8 cellular contexts compared by ENCODE assay signal in the genomic region with DNA sequence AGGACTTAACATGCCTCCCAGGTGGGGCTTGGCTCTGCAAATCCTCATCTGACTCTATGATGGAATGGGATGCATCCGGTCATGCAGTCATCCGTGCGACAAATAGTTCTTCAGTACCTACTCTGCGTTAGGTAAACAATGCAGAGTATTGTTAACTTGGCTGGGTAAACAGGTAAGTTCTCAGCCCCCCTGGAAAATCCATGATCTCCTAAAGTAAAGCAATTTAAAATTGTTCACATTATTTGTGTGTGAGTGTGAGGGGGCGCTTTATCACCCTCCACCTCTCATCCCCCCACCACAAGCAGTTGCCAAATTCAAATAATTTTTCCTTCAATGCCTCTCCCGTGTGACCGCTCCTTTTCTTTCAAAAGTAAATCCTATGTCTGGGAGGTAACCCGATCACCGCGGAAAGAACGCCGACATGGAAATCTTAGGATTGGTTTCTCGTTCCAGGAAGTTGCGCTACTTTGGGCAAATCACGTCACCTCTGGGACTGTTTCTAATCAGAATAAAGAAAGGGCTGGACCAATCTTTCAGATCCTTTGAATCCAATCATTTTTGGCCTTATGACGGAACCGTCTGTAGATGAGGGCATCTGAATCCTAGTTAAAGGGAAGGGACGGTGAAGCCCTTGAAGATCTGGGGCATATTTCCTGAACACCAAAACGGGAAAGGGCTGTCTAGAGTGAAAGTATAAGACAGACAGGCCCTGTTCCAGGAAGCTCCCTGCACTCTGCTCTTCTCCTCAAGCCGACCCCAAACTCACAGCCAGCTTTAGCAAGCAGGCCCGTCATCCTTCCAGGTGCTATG. TPM values are rescaled to one million over a fixed set of nuclear protein-coding genes. Genes with fewer than 3 reads are reported as not detected.
DNase-seq lines count a peak whose midpoint lies in the region; ATAC-seq and TF ChIP-seq lines count a peak whose summit lies in the region.

No MANE protein-coding gene starts in this region.

- H3K27me3 Mint-ChIP-seq in CD14-positive monocyte (ENCODE audit: low read depth in 3 of 3): peaks cover 0 to 2% (median under 1%) of the 10 kb centered on the region in 3 donors

- H3K4me3 ChIP-seq in fibroblast of the aortic adventitia (ENCODE audit: low read depth, low read length): peak overlapping the region; percentile 14

- no peak for ATAC-seq in GM21717 (IDR thresholded peaks at IDR 0.05; ENCODE audit: unreplicated experiment)

- peak overlapping the region in 3 of 7 donors; percentile 5 to 78 (median 37) for H3K27ac Mint-ChIP-seq in CD14-positive monocyte

- H3K9me3 Mint-ChIP-seq in CD14-positive monocyte: peaks cover 0 to 2% (median 0%) of the 10 kb centered on the region in 7 donors

- no peak for TF ChIP-seq CTCF in CD14-positive monocyte (IDR thresholded peaks at IDR 0.05)
- TF ChIP-seq CTCF in fibroblast of the aortic adventitia (IDR thresholded peaks at IDR 0.05; ENCODE audit: insufficient read depth, low read length): no peak
- no peak for TF ChIP-seq CTCF in GM20000 (IDR thresholded peaks at IDR 0.05; ENCODE audit: extremely low read depth, missing control alignments)

- DNase-seq in CD14-positive monocyte (ENCODE audit: low spot score) (no peak), NCI-H774 (lab: John Stamatoyannopoulos, UW) (peak; percentile 79), fibroblast of the aortic adventitia (ENCODE audit: low read depth) (peak; percentile 74), non-pigmented ciliary epithelial cell (ENCODE audit: low read depth) (peak; percentile 26), GM20000 (ENCODE audit: low spot score) (no peak), activated gamma-delta T cell (lab: John Stamatoyannopoulos, UW) (no peak)
- DNase-seq in stimulated activated CD4-positive, alpha-beta T cell treated with anti-CD3 and anti-CD28 coated beads, Interleukin-1b, Interleukin-23, amount 100 ng/mL, for 48 hours: no peak

- intact Hi-C loops in CD14-positive monocyte (cut with micrococcal nuclease): no loop called here

- H3K4me3 Mint-ChIP-seq in CD14-positive monocyte: peak overlapping the region; percentile 39 to 81

- H3K36me3 Mint-ChIP-seq in CD14-positive monocyte: no peaks in the 10 kb centered on the region

- peaks cover 23% of the 10 kb centered on the region for H3K4me1 Mint-ChIP-seq in CD14-positive monocyte

RNA-seq across cellular contexts. Expression of gene SINHCAF, which starts 44.0 kb away (rescaled TPM):
- polyA plus RNA-seq in CD14-positive monocyte: 10 to 100 TPM; 20.1 to 20.2 TPM
- 4.4 and 14.9 TPM in 2 replicates for total RNA-seq in fibroblast of the aortic adventitia (ENCODE audit: low replicate concordance)

Comparison
In these comparisons a context has a peak if more than half of its experiments do, and no peak if none do; other contexts are left out.
1. DNase-seq: peak in NCI-H774 (single experiment), fibroblast of the aortic adventitia (single experiment) and non-pigmented ciliary epithelial cell (single experiment); none in CD14-positive monocyte (single experiment), stimulated activated CD4-positive, alpha-beta T cell treated with anti-CD3 and anti-CD28 coated beads, Interleukin-1b, Interleukin-23, amount 100 ng/mL, for 48 hours (single experiment), GM20000 (single experiment) and activated gamma-delta T cell (single experiment).